ENCODE assay signal across 1 cellular context in genomic region chrX:46903458-46904242, GRCh38.
TF ChIP-seq lines count a peak whose summit lies in the region.

No MANE protein-coding gene starts in this region.

TF ChIP-seq in HepG2, 621 proteins besides CTCF, POLR2A, EP300 and RAD21 (continued from another document and continues in another):
- TF ChIP-seq, protein P1, sequence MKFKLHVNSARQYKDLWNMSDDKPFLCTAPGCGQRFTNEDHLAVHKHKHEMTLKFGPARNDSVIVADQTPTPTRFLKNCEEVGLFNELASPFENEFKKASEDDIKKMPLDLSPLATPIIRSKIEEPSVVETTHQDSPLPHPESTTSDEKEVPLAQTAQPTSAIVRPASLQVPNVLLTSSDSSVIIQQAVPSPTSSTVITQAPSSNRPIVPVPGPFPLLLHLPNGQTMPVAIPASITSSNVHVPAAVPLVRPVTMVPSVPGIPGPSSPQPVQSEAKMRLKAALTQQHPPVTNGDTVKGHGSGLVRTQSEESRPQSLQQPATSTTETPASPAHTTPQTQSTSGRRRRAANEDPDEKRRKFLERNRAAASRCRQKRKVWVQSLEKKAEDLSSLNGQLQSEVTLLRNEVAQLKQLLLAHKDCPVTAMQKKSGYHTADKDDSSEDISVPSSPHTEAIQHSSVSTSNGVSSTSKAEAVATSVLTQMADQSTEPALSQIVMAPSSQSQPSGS (CRISPR knock-in tag; IDR thresholded peaks at IDR 0.05): peak; percentile 22; the same call in 1 of the 2 replicates
- TF ChIP-seq SIN3B (IDR thresholded peaks at IDR 0.05; ENCODE audit: low read length): no peak
- no peak for TF ChIP-seq ZNF343 (CRISPR knock-in tag; IDR thresholded peaks at IDR 0.05)
- TF ChIP-seq MTF2 (CRISPR knock-in tag; IDR thresholded peaks at IDR 0.05; ENCODE audit: borderline replicate concordance): no peak
- no peak for TF ChIP-seq ZNF891 (CRISPR knock-in tag; IDR thresholded peaks at IDR 0.05)
- peak; percentile 10 for TF ChIP-seq YY1 (IDR thresholded peaks at IDR 0.05; ENCODE audit: insufficient read depth, insufficient replicate concordance, low read depth, low read length)
- TF ChIP-seq, protein P2, sequence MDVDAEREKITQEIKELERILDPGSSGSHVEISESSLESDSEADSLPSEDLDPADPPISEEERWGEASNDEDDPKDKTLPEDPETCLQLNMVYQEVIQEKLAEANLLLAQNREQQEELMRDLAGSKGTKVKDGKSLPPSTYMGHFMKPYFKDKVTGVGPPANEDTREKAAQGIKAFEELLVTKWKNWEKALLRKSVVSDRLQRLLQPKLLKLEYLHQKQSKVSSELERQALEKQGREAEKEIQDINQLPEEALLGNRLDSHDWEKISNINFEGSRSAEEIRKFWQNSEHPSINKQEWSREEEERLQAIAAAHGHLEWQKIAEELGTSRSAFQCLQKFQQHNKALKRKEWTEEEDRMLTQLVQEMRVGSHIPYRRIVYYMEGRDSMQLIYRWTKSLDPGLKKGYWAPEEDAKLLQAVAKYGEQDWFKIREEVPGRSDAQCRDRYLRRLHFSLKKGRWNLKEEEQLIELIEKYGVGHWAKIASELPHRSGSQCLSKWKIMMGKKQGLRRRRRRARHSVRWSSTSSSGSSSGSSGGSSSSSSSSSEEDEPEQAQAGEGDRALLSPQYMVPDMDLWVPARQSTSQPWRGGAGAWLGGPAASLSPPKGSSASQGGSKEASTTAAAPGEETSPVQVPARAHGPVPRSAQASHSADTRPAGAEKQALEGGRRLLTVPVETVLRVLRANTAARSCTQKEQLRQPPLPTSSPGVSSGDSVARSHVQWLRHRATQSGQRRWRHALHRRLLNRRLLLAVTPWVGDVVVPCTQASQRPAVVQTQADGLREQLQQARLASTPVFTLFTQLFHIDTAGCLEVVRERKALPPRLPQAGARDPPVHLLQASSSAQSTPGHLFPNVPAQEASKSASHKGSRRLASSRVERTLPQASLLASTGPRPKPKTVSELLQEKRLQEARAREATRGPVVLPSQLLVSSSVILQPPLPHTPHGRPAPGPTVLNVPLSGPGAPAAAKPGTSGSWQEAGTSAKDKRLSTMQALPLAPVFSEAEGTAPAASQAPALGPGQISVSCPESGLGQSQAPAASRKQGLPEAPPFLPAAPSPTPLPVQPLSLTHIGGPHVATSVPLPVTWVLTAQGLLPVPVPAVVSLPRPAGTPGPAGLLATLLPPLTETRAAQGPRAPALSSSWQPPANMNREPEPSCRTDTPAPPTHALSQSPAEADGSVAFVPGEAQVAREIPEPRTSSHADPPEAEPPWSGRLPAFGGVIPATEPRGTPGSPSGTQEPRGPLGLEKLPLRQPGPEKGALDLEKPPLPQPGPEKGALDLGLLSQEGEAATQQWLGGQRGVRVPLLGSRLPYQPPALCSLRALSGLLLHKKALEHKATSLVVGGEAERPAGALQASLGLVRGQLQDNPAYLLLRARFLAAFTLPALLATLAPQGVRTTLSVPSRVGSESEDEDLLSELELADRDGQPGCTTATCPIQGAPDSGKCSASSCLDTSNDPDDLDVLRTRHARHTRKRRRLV (CRISPR knock-in tag; IDR thresholded peaks at IDR 0.05): no peak
- no peak for TF ChIP-seq ZSCAN25 (CRISPR knock-in tag; IDR thresholded peaks at IDR 0.05)
- TF ChIP-seq NFE2L1 (CRISPR knock-in tag; IDR thresholded peaks at IDR 0.05; ENCODE audit: borderline replicate concordance): no peak
- no peak for TF ChIP-seq SPEN (CRISPR knock-in tag; IDR thresholded peaks at IDR 0.05; ENCODE audit: low read depth)
- TF ChIP-seq ZBTB20 (CRISPR knock-in tag; IDR thresholded peaks at IDR 0.05; ENCODE audit: borderline replicate concordance, low read depth): no peak
- TF ChIP-seq ZFP82 (CRISPR knock-in tag; IDR thresholded peaks at IDR 0.05; ENCODE audit: borderline replicate concordance): no peak
- TF ChIP-seq LCORL (IDR thresholded peaks at IDR 0.05): no peak
- TF ChIP-seq LCORL (CRISPR knock-in tag; IDR thresholded peaks at IDR 0.05): peak; percentile 55; the same call in 1 of the 2 replicates
- no peak for TF ChIP-seq EED (CRISPR knock-in tag; IDR thresholded peaks at IDR 0.05)
- peak; percentile 69 for TF ChIP-seq HDAC1 (CRISPR knock-in tag; IDR thresholded peaks at IDR 0.05)
- TF ChIP-seq THAP11 (CRISPR knock-in tag; IDR thresholded peaks at IDR 0.05): no peak
- TF ChIP-seq TARDBP (CRISPR knock-in tag; IDR thresholded peaks at IDR 0.05): 0 out of 2 replicates have a peak, but pooled peaks have one; percentile 17
- no peak for TF ChIP-seq U2AF1 (optimal IDR thresholded peaks at IDR 0.05; ENCODE audit: low read depth, low read length)
- TF ChIP-seq ELF3 (CRISPR knock-in tag; IDR thresholded peaks at IDR 0.05): 0 out of 2 replicates have a peak, but pooled peaks have one; percentile 22
- TF ChIP-seq ZNF503 (CRISPR knock-in tag; IDR thresholded peaks at IDR 0.05): no peak
- TF ChIP-seq ZNF17 (CRISPR knock-in tag; IDR thresholded peaks at IDR 0.05): no peak
- 0 out of 2 replicates have a peak, but pooled peaks have one; percentile 31 for TF ChIP-seq ZNF275 (CRISPR knock-in tag; IDR thresholded peaks at IDR 0.05; ENCODE audit: borderline replicate concordance)
- no peak for TF ChIP-seq SOX6 (IDR thresholded peaks at IDR 0.05)
- peak; percentile 34; the same call in 1 of the 2 replicates for TF ChIP-seq SOX6 (CRISPR knock-in tag; IDR thresholded peaks at IDR 0.05)
- TF ChIP-seq SP4 (CRISPR knock-in tag; IDR thresholded peaks at IDR 0.05): 0 out of 2 replicates have a peak, but pooled peaks have one; percentile 21
- peak; percentile 28; the same call in 1 of the 2 replicates for TF ChIP-seq ZNF350 (CRISPR knock-in tag; IDR thresholded peaks at IDR 0.05; ENCODE audit: borderline replicate concordance, low read depth)
- TF ChIP-seq ZNF605 (CRISPR knock-in tag; IDR thresholded peaks at IDR 0.05): no peak
- no peak for TF ChIP-seq AGO2 (optimal IDR thresholded peaks at IDR 0.05; ENCODE audit: low read depth, low read length)
- no peak for TF ChIP-seq RORA (CRISPR knock-in tag; IDR thresholded peaks at IDR 0.05)
- TF ChIP-seq, protein P3, sequence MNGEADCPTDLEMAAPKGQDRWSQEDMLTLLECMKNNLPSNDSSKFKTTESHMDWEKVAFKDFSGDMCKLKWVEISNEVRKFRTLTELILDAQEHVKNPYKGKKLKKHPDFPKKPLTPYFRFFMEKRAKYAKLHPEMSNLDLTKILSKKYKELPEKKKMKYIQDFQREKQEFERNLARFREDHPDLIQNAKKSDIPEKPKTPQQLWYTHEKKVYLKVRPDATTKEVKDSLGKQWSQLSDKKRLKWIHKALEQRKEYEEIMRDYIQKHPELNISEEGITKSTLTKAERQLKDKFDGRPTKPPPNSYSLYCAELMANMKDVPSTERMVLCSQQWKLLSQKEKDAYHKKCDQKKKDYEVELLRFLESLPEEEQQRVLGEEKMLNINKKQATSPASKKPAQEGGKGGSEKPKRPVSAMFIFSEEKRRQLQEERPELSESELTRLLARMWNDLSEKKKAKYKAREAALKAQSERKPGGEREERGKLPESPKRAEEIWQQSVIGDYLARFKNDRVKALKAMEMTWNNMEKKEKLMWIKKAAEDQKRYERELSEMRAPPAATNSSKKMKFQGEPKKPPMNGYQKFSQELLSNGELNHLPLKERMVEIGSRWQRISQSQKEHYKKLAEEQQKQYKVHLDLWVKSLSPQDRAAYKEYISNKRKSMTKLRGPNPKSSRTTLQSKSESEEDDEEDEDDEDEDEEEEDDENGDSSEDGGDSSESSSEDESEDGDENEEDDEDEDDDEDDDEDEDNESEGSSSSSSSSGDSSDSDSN (CRISPR knock-in tag; IDR thresholded peaks at IDR 0.05): peak; percentile 46
- TF ChIP-seq ZNF317 (CRISPR knock-in tag; IDR thresholded peaks at IDR 0.05): no peak
- TF ChIP-seq KDM2A (CRISPR knock-in tag; IDR thresholded peaks at IDR 0.05; ENCODE audit: borderline replicate concordance, low read depth): peak; percentile 28; the same call in 1 of the 2 replicates
- TF ChIP-seq DDIT3 (CRISPR knock-in tag; IDR thresholded peaks at IDR 0.05): no peak
- TF ChIP-seq, protein P4, sequence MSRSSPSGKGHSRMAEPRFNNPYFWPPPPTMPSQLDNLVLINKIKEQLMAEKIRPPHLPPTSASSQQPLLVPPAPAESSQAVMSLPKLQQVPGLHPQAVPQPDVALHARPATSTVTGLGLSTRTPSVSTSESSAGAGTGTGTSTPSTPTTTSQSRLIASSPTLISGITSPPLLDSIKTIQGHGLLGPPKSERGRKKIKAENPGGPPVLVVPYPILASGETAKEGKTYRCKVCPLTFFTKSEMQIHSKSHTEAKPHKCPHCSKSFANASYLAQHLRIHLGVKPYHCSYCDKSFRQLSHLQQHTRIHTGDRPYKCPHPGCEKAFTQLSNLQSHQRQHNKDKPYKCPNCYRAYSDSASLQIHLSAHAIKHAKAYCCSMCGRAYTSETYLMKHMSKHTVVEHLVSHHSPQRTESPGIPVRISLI (CRISPR knock-in tag; IDR thresholded peaks at IDR 0.05; ENCODE audit: borderline replicate concordance): 0 out of 2 replicates have a peak, but pooled peaks have one; percentile 24
- no peak for TF ChIP-seq GATAD1 (CRISPR knock-in tag; IDR thresholded peaks at IDR 0.05)
- no peak for TF ChIP-seq REST (IDR thresholded peaks at IDR 0.05; ENCODE audit: borderline replicate concordance in 1 of 2, low read depth in 1 of 2, low read length in 2 of 2)
- TF ChIP-seq U2AF2 (IDR thresholded peaks at IDR 0.05; ENCODE audit: low read depth, low read length): no peak
- TF ChIP-seq SMAD3 (CRISPR knock-in tag; IDR thresholded peaks at IDR 0.05): no peak
- TF ChIP-seq ETV5 (CRISPR knock-in tag; IDR thresholded peaks at IDR 0.05; ENCODE audit: borderline replicate concordance): no peak
- no peak for TF ChIP-seq HOXA7 (CRISPR knock-in tag; IDR thresholded peaks at IDR 0.05)
- TF ChIP-seq KLF13 (CRISPR knock-in tag; IDR thresholded peaks at IDR 0.05): no peak
- TF ChIP-seq TRAFD1 (CRISPR knock-in tag; IDR thresholded peaks at IDR 0.05; ENCODE audit: borderline replicate concordance): no peak
- TF ChIP-seq, protein P5, sequence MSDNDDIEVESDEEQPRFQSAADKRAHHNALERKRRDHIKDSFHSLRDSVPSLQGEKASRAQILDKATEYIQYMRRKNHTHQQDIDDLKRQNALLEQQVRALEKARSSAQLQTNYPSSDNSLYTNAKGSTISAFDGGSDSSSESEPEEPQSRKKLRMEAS (IDR thresholded peaks at IDR 0.05): 0 out of 2 replicates have a peak, but pooled peaks have one; percentile 18
- TF ChIP-seq POLR2G (IDR thresholded peaks at IDR 0.05; ENCODE audit: low read depth, low read length): no peak
- TF ChIP-seq RFX3 (CRISPR knock-in tag; IDR thresholded peaks at IDR 0.05): no peak
- peak; percentile 56; the same call in 1 of the 2 replicates for TF ChIP-seq HNRNPL (IDR thresholded peaks at IDR 0.05; ENCODE audit: low read depth, low read length)
- no peak for TF ChIP-seq KAT7 (CRISPR knock-in tag; IDR thresholded peaks at IDR 0.05; ENCODE audit: borderline replicate concordance)
